In genomic region chr7:20745716-20746115, GRCh38 we compare ENCODE assay signal across 31 cellular contexts. TPM values are rescaled to one million over a fixed set of nuclear protein-coding genes. Genes with fewer than 3 reads are reported as not detected.
"Had no signal": no experiment of that assay in that cellular context is flagged by ENCODE, and none has a peak within 500 bp of the region (broad histone marks: within the 10 kb centered on the region; RNA-seq: fewer than 3 reads in every experiment).

No MANE protein-coding gene starts in this region.

- H3K27me3 Mint-ChIP-seq: dendritic cell treated with granulocyte-macrophage colony-stimulating factor and Interleukin-4, amounts not matched to agents 40 ng/mL and 50 ng/mL, for 4 days; progenitor cell of endocrine pancreas; type B pancreatic cell had no signal

- H3K4me3 ChIP-seq: adrenal gland, ascending aorta, lower lobe of right lung, sigmoid colon, smooth muscle cell, testis, vagina had no signal

- H3K4me1 Mint-ChIP-seq: naive thymus-derived CD4-positive, alpha-beta T cell; stimulated activated memory B cell treated with anti-CD40 and anti-IgM and Interleukin-4, amounts not matched to agents 10 μg/mL and 1 μg/mL and 100 μg/mL, for 72 hours had no signal

- ATAC-seq: foreskin keratinocyte; left lobe of liver; lower lobe of right lung; naive thymus-derived CD4-positive, alpha-beta T cell; stimulated activated memory B cell treated with anti-CD40 and anti-IgM and Interleukin-4, amounts not matched to agents 10 μg/mL and 1 μg/mL and 100 μg/mL, for 72 hours had no signal

- H3K27ac Mint-ChIP-seq: activated naive CD8-positive, alpha-beta T cell; activated T-cell treated with anti-CD3 and anti-CD28 coated beads, Interleukin-2, amount 50 U/mL, for 24 hours; activated T-helper 2 cell treated with anti-CD3 and anti-CD28 coated beads, Interferon-gamma antibody, Interleukin-2, Interleukin-4, amounts not matched to agents 10 μg/mL and 5 μg/mL and 100 μg/mL, durations not matched to agents 14 hours and 24 hours and 36 hours; dendritic cell treated with granulocyte-macrophage colony-stimulating factor and Interleukin-4, amounts not matched to agents 40 ng/mL and 50 ng/mL, for 4 days; naive thymus-derived CD4-positive, alpha-beta T cell; progenitor cell of endocrine pancreas; stimulated activated memory B cell treated with anti-CD40 and anti-IgM and Interleukin-4, amounts not matched to agents 10 μg/mL and 1 μg/mL and 100 μg/mL, for 72 hours; T-helper 2 cell treated with Interferon-gamma antibody and Interleukin-4, amounts not matched to agents 5 μg/mL and 100 μg/mL, for 36 hours; type B pancreatic cell had no signal

- H3K4me1 ChIP-seq: adrenal gland, ascending aorta, lower lobe of right lung, testis, vagina had no signal

- H3K36me3 Mint-ChIP-seq: activated naive CD8-positive, alpha-beta T cell; naive thymus-derived CD4-positive, alpha-beta T cell; stimulated activated memory B cell treated with anti-CD40 and anti-IgM and Interleukin-4, amounts not matched to agents 10 μg/mL and 1 μg/mL and 100 μg/mL, for 72 hours; type B pancreatic cell had no signal

- H3K4me2 ChIP-seq: smooth muscle cell had no signal

- H3K27me3 ChIP-seq: adrenal gland, ascending aorta, brain microvascular endothelial cell, foreskin keratinocyte, sigmoid colon, testis, vagina had no signal

- DNase-seq: activated CD8-positive, alpha-beta memory T cell treated with anti-CD3 and anti-CD28 coated beads for 24 hours; activated CD8-positive, alpha-beta memory T cell treated with anti-CD3 and anti-CD28 coated beads, Interleukin-2, amount 50 U/mL, for 4 hours; activated naive CD4-positive, alpha-beta T cell; activated T-cell treated with anti-CD3 and anti-CD28 coated beads, Interleukin-2, amount 50 U/mL, for 24 hours; adrenal gland; brain microvascular endothelial cell; caudate nucleus; effector CD8-positive, alpha-beta T cell; lower lobe of right lung; naive thymus-derived CD4-positive, alpha-beta T cell; retina; sigmoid colon; stimulated activated CD4-positive, alpha-beta T cell treated with anti-CD3 and anti-CD28 coated beads, Interleukin-15, amount 100 ng/mL, for 24 hours; testis had no signal

- H3K9me3 Mint-ChIP-seq: activated T-cell treated with anti-CD3 and anti-CD28 coated beads, Interleukin-2, amount 50 U/mL, for 24 hours; activated T-helper 2 cell treated with anti-CD3 and anti-CD28 coated beads, Interferon-gamma antibody, Interleukin-2, Interleukin-4, amounts not matched to agents 10 μg/mL and 5 μg/mL and 100 μg/mL, durations not matched to agents 14 hours and 24 hours and 36 hours; dendritic cell treated with granulocyte-macrophage colony-stimulating factor and Interleukin-4, amounts not matched to agents 40 ng/mL and 50 ng/mL, for 4 days; naive thymus-derived CD4-positive, alpha-beta T cell; stimulated activated memory B cell treated with anti-CD40 and anti-IgM and Interleukin-4, amounts not matched to agents 10 μg/mL and 1 μg/mL and 100 μg/mL, for 72 hours; T-helper 2 cell treated with Interferon-gamma antibody and Interleukin-4, amounts not matched to agents 5 μg/mL and 100 μg/mL, for 36 hours had no signal

- H3K36me3 ChIP-seq: adrenal gland, ascending aorta, brain microvascular endothelial cell, lower lobe of right lung, sigmoid colon, vagina had no signal

- H3K4me3 Mint-ChIP-seq: activated naive CD8-positive, alpha-beta T cell; activated T-cell treated with anti-CD3 and anti-CD28 coated beads, Interleukin-2, amount 50 U/mL, for 24 hours; dendritic cell treated with granulocyte-macrophage colony-stimulating factor and Interleukin-4, amounts not matched to agents 40 ng/mL and 50 ng/mL, for 4 days; naive thymus-derived CD4-positive, alpha-beta T cell; stimulated activated memory B cell treated with anti-CD40 and anti-IgM and Interleukin-4, amounts not matched to agents 10 μg/mL and 1 μg/mL and 100 μg/mL, for 72 hours; T-helper 2 cell treated with Interferon-gamma antibody and Interleukin-4, amounts not matched to agents 5 μg/mL and 100 μg/mL, for 36 hours had no signal

- H3K27ac ChIP-seq: adrenal gland, ascending aorta, brain microvascular endothelial cell, foreskin keratinocyte, lower lobe of right lung, sigmoid colon, testis, vagina, VCaP had no signal

RNA-seq across cellular contexts. Expression of gene SP8, which starts 41.0 kb away (rescaled TPM):
- total RNA-seq: activated T-helper 2 cell treated with anti-CD3 and anti-CD28 coated beads, Interferon-gamma antibody, Interleukin-2, Interleukin-4, amounts not matched to agents 10 μg/mL and 5 μg/mL and 100 μg/mL, durations not matched to agents 14 hours and 24 hours and 36 hours; adrenal gland; ascending aorta; foreskin keratinocyte; glomerular endothelial cell; left lobe of liver; lower lobe of right lung; mesenteric fat pad; naive thymus-derived CD4-positive, alpha-beta T cell; osteocyte; sigmoid colon; smooth muscle cell had no signal
- polyA plus RNA-seq: adrenal gland; esophagus; foreskin keratinocyte; naive thymus-derived CD4-positive, alpha-beta T cell; sigmoid colon; smooth muscle cell had no signal
